ENCODE assay signal across 17 cellular contexts in genomic region chr4:25174674-25175073, GRCh38. TPM values are rescaled to one million over a fixed set of nuclear protein-coding genes. Genes with fewer than 3 reads are reported as not detected.
A peak's percentile ranks its signal among the peaks of the same experiment; 100 is the strongest.
DNase-seq lines count a peak whose midpoint lies in the region; ATAC-seq and TF ChIP-seq lines count a peak whose summit lies in the region.
"Had no signal": no experiment of that assay in that cellular context is flagged by ENCODE, and none has a peak within 500 bp of the region (broad histone marks: within the 10 kb centered on the region; RNA-seq: fewer than 3 reads in every experiment).

No MANE protein-coding gene starts in this region.

- no peak overlapping the region for H3K4me3 Mint-ChIP-seq in activated CD4-positive, alpha-beta T cell treated with anti-CD3 and anti-CD28 coated beads, Interleukin-2, amount 10 ng/mL, durations not matched to agents 7 days and 5 days
- H3K4me3 Mint-ChIP-seq: activated naive CD8-positive, alpha-beta T cell; T-helper 1 cell treated with Interleukin-12 subunit alpha and Interleukin-12 subunit beta and Interleukin-4 antibody, amounts not matched to agents 30 μg/mL and 1 μg/mL, for 36 hours had no signal

- H3K9me3 ChIP-seq in RWPE2 (ENCODE audit: severe bottlenecking) (no peaks in the 10 kb centered on the region), vagina (no peaks in the 10 kb centered on the region)
- H3K9me3 ChIP-seq: heart left ventricle, stomach had no signal

- TF ChIP-seq CTCF in RWPE2 (IDR thresholded peaks at IDR 0.05; ENCODE audit: poor library complexity, severe bottlenecking), result no peak
- TF ChIP-seq CTCF in vagina (IDR thresholded peaks at IDR 0.05), result no peak

- DNase-seq in activated CD4-positive, alpha-beta T cell treated with anti-CD3 and anti-CD28 coated beads, Interleukin-2, amount 10 ng/mL, durations not matched to agents 7 days and 5 days, result no peak
- DNase-seq in activated CD4-positive, alpha-beta T cell treated with anti-CD3 and anti-CD28 coated beads, Interleukin-2, amount 50 U/mL, for 48 hours, result no peak
- DNase-seq in RWPE2 (ENCODE audit: low spot score), result peak; percentile 65
- peak; percentile 20 for DNase-seq in iris pigment epithelial cell (ENCODE audit: low read depth)
- no peak for DNase-seq in vagina (ENCODE audit: extremely low spot score in 2 of 2)
- DNase-seq in activated T-cell treated with anti-CD3 and anti-CD28 coated beads for 4 hours, result no peak
- no peak for DNase-seq in activated naive CD4-positive, alpha-beta T cell (lab: John Stamatoyannopoulos, UW)
- no peak for DNase-seq in 8988T
- DNase-seq: activated CD4-positive, CD25-positive, alpha-beta regulatory T cell treated with anti-CD3 and anti-CD28 coated beads, Interleukin-2, amount 50 U/mL, for 72 hours; COR-L47; effector memory CD4-positive, alpha-beta T cell; heart left ventricle; NCI-H82; stomach had no signal

- H3K36me3 ChIP-seq in RWPE2 (ENCODE audit: low read depth) (no peaks in the 10 kb centered on the region), vagina (no peaks in the 10 kb centered on the region)

- CTCF ChIA-PET in activated CD4-positive, alpha-beta T cell treated with anti-CD3 and anti-CD28 coated beads, Interleukin-2, amount 10 ng/mL, durations not matched to agents 7 days and 5 days (lab: Charles Lee), result interaction anchor here (1.2 kb wide), 1 partner anchor 10 kb away, joined by 4 read pairs; no protein-coding TSS in a partner anchor

- no peaks in the 10 kb centered on the region for H3K27me3 ChIP-seq in RWPE2 (ENCODE audit: insufficient read depth, poor library complexity, severe bottlenecking)
- H3K27me3 ChIP-seq in vagina, result no peaks in the 10 kb centered on the region
- H3K27me3 ChIP-seq: heart left ventricle, stomach had no signal

- H3K27me3 Mint-ChIP-seq in activated CD4-positive, alpha-beta T cell treated with anti-CD3 and anti-CD28 coated beads, Interleukin-2, amount 10 ng/mL, durations not matched to agents 7 days and 5 days, result no peaks in the 10 kb centered on the region
- H3K27me3 Mint-ChIP-seq: activated naive CD8-positive, alpha-beta T cell had no signal

- H3K27ac Mint-ChIP-seq in activated CD4-positive, alpha-beta T cell treated with anti-CD3 and anti-CD28 coated beads, Interleukin-2, amount 10 ng/mL, durations not matched to agents 7 days and 5 days, result peak overlapping the region; percentile 31
- H3K27ac Mint-ChIP-seq: activated naive CD8-positive, alpha-beta T cell; T-helper 1 cell treated with Interleukin-12 subunit alpha and Interleukin-12 subunit beta and Interleukin-4 antibody, amounts not matched to agents 30 μg/mL and 1 μg/mL, for 36 hours had no signal

- ATAC-seq in RWPE2 (ENCODE audit: low read depth), result peak; percentile 48; the same call in 2 of the 3 replicates
- ATAC-seq: heart left ventricle had no signal

- H3K27ac ChIP-seq in RWPE2 (ENCODE audit: poor library complexity, severe bottlenecking), result peak overlapping the region; percentile 94
- H3K27ac ChIP-seq in vagina, result peak overlapping the region; percentile 81
- H3K27ac ChIP-seq: parathyroid adenoma had no signal

- H3K36me3 Mint-ChIP-seq in activated CD4-positive, alpha-beta T cell treated with anti-CD3 and anti-CD28 coated beads, Interleukin-2, amount 10 ng/mL, durations not matched to agents 7 days and 5 days (ENCODE audit: low read depth), result peaks cover 27% of the 10 kb centered on the region

- peaks cover 22% of the 10 kb centered on the region for H3K4me1 Mint-ChIP-seq in activated CD4-positive, alpha-beta T cell treated with anti-CD3 and anti-CD28 coated beads, Interleukin-2, amount 10 ng/mL, durations not matched to agents 7 days and 5 days

- H3K4me3 ChIP-seq in RWPE2 (ENCODE audit: severe bottlenecking) (no peak overlapping the region), vagina (no peak overlapping the region)
- H3K4me3 ChIP-seq: heart left ventricle, stomach had no signal

- intact Hi-C loops in vagina (cut with DNase I), result no loop called here

- H3K4me1 ChIP-seq in RWPE2 (ENCODE audit: insufficient read depth, poor library complexity, severe bottlenecking) (peaks cover 25% of the 10 kb centered on the region), vagina (peaks cover 10% of the 10 kb centered on the region)
- H3K4me1 ChIP-seq: parathyroid adenoma had no signal

- POLR2A ChIA-PET in activated CD4-positive, alpha-beta T cell treated with anti-CD3 and anti-CD28 coated beads, Interleukin-2, amount 10 ng/mL, durations not matched to agents 7 days and 5 days (lab: Charles Lee), result no interaction called here

- TF ChIP-seq POLR2A in vagina (IDR thresholded peaks at IDR 0.05), result no peak

- no peaks in the 10 kb centered on the region for H3K9me3 Mint-ChIP-seq in activated CD4-positive, alpha-beta T cell treated with anti-CD3 and anti-CD28 coated beads, Interleukin-2, amount 10 ng/mL, durations not matched to agents 7 days and 5 days
- H3K9me3 Mint-ChIP-seq: T-helper 1 cell treated with Interleukin-12 subunit alpha and Interleukin-12 subunit beta and Interleukin-4 antibody, amounts not matched to agents 30 μg/mL and 1 μg/mL, for 36 hours had no signal

RNA-seq across cellular contexts. Expression of gene SEPSECS, which starts 14.4 kb away (rescaled TPM):
- total RNA-seq in activated CD4-positive, alpha-beta T cell treated with anti-CD3 and anti-CD28 coated beads, Interleukin-2, amount 10 ng/mL, durations not matched to agents 7 days and 5 days, result 10 to 100 TPM; 13.9 to 14.3 TPM
- total RNA-seq in vagina, result 4.2 TPM

RNA-seq across cellular contexts. Expression of gene PI4K2B, which starts 59.2 kb away (rescaled TPM):
- 10 to 100 TPM; 37.2 to 37.4 TPM for total RNA-seq in activated CD4-positive, alpha-beta T cell treated with anti-CD3 and anti-CD28 coated beads, Interleukin-2, amount 10 ng/mL, durations not matched to agents 7 days and 5 days
- 13.0 TPM for total RNA-seq in vagina

Comparison
In these comparisons a context has a peak if more than half of its experiments do, and no peak if none do; other contexts are left out.
1. DNase-seq: peak in RWPE2 (single experiment) and iris pigment epithelial cell (single experiment); none in activated CD4-positive, alpha-beta T cell treated with anti-CD3 and anti-CD28 coated beads, Interleukin-2, amount 10 ng/mL, durations not matched to agents 7 days and 5 days (single experiment), activated CD4-positive, alpha-beta T cell treated with anti-CD3 and anti-CD28 coated beads, Interleukin-2, amount 50 U/mL, for 48 hours (0 of 2), vagina (0 of 2), activated T-cell treated with anti-CD3 and anti-CD28 coated beads for 4 hours (single experiment), activated naive CD4-positive, alpha-beta T cell (0 of 4) and 8988T (single experiment).